Comparison of ENCODE assay signal across 25 cellular contexts in the genomic region with DNA sequence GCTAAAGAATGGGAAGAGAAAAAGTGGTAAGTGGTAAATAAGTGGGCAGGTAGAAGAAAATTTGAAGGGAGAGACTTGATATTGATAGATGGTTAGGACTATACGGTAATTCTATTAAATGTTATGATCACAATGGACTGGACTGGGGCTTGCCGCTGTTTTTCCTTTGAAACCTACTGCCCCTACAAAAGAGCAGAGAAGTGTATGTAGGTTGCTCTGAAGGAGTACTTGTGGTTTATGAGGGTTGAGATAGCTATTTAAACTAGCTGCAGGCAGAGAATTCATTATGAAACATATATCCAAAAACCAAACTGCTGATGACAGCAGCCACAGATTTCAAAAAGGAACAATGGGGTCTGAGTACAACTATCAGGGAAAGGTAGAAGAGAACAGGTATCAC. TPM values are rescaled to one million over a fixed set of nuclear protein-coding genes. Genes with fewer than 3 reads are reported as not detected.
DNase-seq lines count a peak whose midpoint lies in the region; ATAC-seq and TF ChIP-seq lines count a peak whose summit lies in the region.
"Had no signal": no experiment of that assay in that cellular context is flagged by ENCODE, and none has a peak within 500 bp of the region (broad histone marks: within the 10 kb centered on the region; RNA-seq: fewer than 3 reads in every experiment).

No MANE protein-coding gene starts in this region.

- H3K9me3 Mint-ChIP-seq in activated T-cell treated with anti-CD3 and anti-CD28 coated beads, Interleukin-2, amount 50 U/mL, for 24 hours: no peaks in the 10 kb centered on the region
- H3K9me3 Mint-ChIP-seq in activated T-cell treated with anti-CD3 and anti-CD28 coated beads, Interleukin-2, amount 50 U/mL, for 4 hours: no peaks in the 10 kb centered on the region
- no peaks in the 10 kb centered on the region for H3K9me3 Mint-ChIP-seq in naive thymus-derived CD8-positive, alpha-beta T cell
- H3K9me3 Mint-ChIP-seq: activated naive CD4-positive, alpha-beta T cell treated with anti-CD3 and anti-CD28 coated beads, Interleukin-2, amount 10 ng/mL, durations not matched to agents 7 days and 5 days; IgD-negative memory B cell; nephron progenitor cell; stimulated activated naive B cell treated with anti-CD40 and anti-IgM and Interleukin-4, amounts not matched to agents 10 μg/mL and 1 μg/mL and 100 μg/mL, for 72 hours had no signal

- peaks cover 13% of the 10 kb centered on the region for H3K4me1 ChIP-seq in PC-9 (replicated peaks; ENCODE audit: insufficient read depth)

- H3K9me2 ChIP-seq in PC-9 (ENCODE audit: insufficient read depth): no peaks in the 10 kb centered on the region

- H3K36me3 Mint-ChIP-seq in activated T-cell treated with anti-CD3 and anti-CD28 coated beads, Interleukin-2, amount 50 U/mL, for 24 hours (ENCODE audit: low read depth): peaks cover 75% of the 10 kb centered on the region
- H3K36me3 Mint-ChIP-seq in activated T-cell treated with anti-CD3 and anti-CD28 coated beads, Interleukin-2, amount 50 U/mL, for 4 hours (ENCODE audit: insufficient read depth): peaks cover 34% of the 10 kb centered on the region
- H3K36me3 Mint-ChIP-seq in naive thymus-derived CD8-positive, alpha-beta T cell: peaks cover 0 to 63% (median 2%) of the 10 kb centered on the region in 3 donors

- intact Hi-C loops in PC-9 (cut with micrococcal nuclease; ENCODE audit: unreplicated experiment): no loop called here

- no peak for DNase-seq in activated T-cell treated with anti-CD3 and anti-CD28 coated beads, Interleukin-2, amount 50 U/mL, for 24 hours
- DNase-seq in activated T-cell treated with anti-CD3 and anti-CD28 coated beads, Interleukin-2, amount 50 U/mL, for 4 hours: no peak
- DNase-seq in DMS79 treated with DMSO at 0.1 percent for 48 hours (lab: John Stamatoyannopoulos, UW) (peak; percentile 46), PC-9 (no peak), NCI-H1436 treated with DMSO at 0.1 percent for 48 hours (lab: John Stamatoyannopoulos, UW) (no peak)
- no peak for DNase-seq in naive thymus-derived CD8-positive, alpha-beta T cell
- no peak for DNase-seq in stimulated activated CD4-positive, alpha-beta T cell treated with anti-CD3 and anti-CD28 coated beads, Interleukin-1b, Interleukin-23, amount 100 ng/mL, for 48 hours
- DNase-seq: activated CD4-positive, alpha-beta T cell treated with anti-CD3 and anti-CD28 coated beads for 1 hour; activated naive CD4-positive, alpha-beta T cell treated with anti-CD3 and anti-CD28 coated beads, Interleukin-2, amount 10 ng/mL, durations not matched to agents 7 days and 5 days; activated T-cell treated with anti-CD3 and anti-CD28 coated beads, Interleukin-2, amount 50 U/mL, for 1 hour; aorta; effector CD8-positive, alpha-beta T cell; hypothalamus; mucosa of descending colon; NCI-H1092; NCI-H1694 treated with DMSO at 0.1 percent for 48 hours; NCI-H345; nephron progenitor cell; SHP77; stimulated activated naive B cell treated with anti-CD40 and anti-IgM and Interleukin-4, amounts not matched to agents 10 μg/mL and 1 μg/mL and 100 μg/mL, for 72 hours had no signal

- peaks cover 7% of the 10 kb centered on the region for H4K20me1 ChIP-seq in PC-9 (ENCODE audit: insufficient read depth)

- POLR2A ChIA-PET in PC-9 (lab: Charles Lee; ENCODE audit: unreplicated experiment): interaction anchor here (0.7 kb wide), 1 partner anchor 104 kb away, joined by 9 read pairs; no protein-coding TSS in a partner anchor
- POLR2A ChIA-PET in naive thymus-derived CD8-positive, alpha-beta T cell (lab: Charles Lee): interaction anchor here (0.6 kb wide), 2 partner anchors 250 to 1218 kb away, joined by 3 to 5 read pairs; no protein-coding TSS in a partner anchor

- no peak for ATAC-seq in activated T-cell treated with anti-CD3 and anti-CD28 coated beads, Interleukin-2, amount 50 U/mL, for 4 hours
- no peak for ATAC-seq in naive thymus-derived CD8-positive, alpha-beta T cell
- ATAC-seq: mucosa of descending colon; Panc1; stimulated activated naive B cell treated with anti-CD40 and anti-IgM and Interleukin-4, amounts not matched to agents 10 μg/mL and 1 μg/mL and 100 μg/mL, for 72 hours had no signal

- H2AFZ ChIP-seq in PC-9: no peak overlapping the region

- no TSS peak for BruUV-seq in PC-9 (replicated peaks; lab: Mats Ljungman, UMichigan)

- H3K27ac Mint-ChIP-seq in activated T-cell treated with anti-CD3 and anti-CD28 coated beads, Interleukin-2, amount 50 U/mL, for 24 hours: peak overlapping the region; percentile 27
- H3K27ac Mint-ChIP-seq in naive thymus-derived CD8-positive, alpha-beta T cell: peak overlapping the region in 6 of 10 donors; percentile 3 to 74 (median 41)
- H3K27ac Mint-ChIP-seq: activated naive CD4-positive, alpha-beta T cell treated with anti-CD3 and anti-CD28 coated beads, Interleukin-2, amount 10 ng/mL, durations not matched to agents 7 days and 5 days; B cell; IgD-negative memory B cell; nephron progenitor cell; stimulated activated naive B cell treated with anti-CD40 and anti-IgM and Interleukin-4, amounts not matched to agents 10 μg/mL and 1 μg/mL and 100 μg/mL, for 72 hours had no signal

- H3K4me3 Mint-ChIP-seq in activated T-cell treated with anti-CD3 and anti-CD28 coated beads, Interleukin-2, amount 50 U/mL, for 24 hours: no peak overlapping the region
- H3K4me3 Mint-ChIP-seq in activated T-cell treated with anti-CD3 and anti-CD28 coated beads, Interleukin-2, amount 50 U/mL, for 4 hours: no peak overlapping the region
- H3K4me3 Mint-ChIP-seq in naive thymus-derived CD8-positive, alpha-beta T cell: no peak overlapping the region
- H3K4me3 Mint-ChIP-seq: activated naive CD4-positive, alpha-beta T cell treated with anti-CD3 and anti-CD28 coated beads, Interleukin-2, amount 10 ng/mL, durations not matched to agents 7 days and 5 days; B cell; IgD-negative memory B cell; nephron progenitor cell; stimulated activated naive B cell treated with anti-CD40 and anti-IgM and Interleukin-4, amounts not matched to agents 10 μg/mL and 1 μg/mL and 100 μg/mL, for 72 hours had no signal

- 0 out of 2 replicates have a peak, but pooled peaks cover 5% of the 10 kb centered on the region for H3F3A ChIP-seq in PC-9 (ENCODE audit: insufficient read depth, low read depth)

- H3K4me3 ChIP-seq in PC-9: no peak overlapping the region
- H3K4me3 ChIP-seq: coronary artery, mucosa of descending colon had no signal

- H3K27me3 ChIP-seq in PC-9 (ENCODE audit: insufficient read depth, low read depth): no peaks in the 10 kb centered on the region

- no peaks in the 10 kb centered on the region for H3K79me2 ChIP-seq in PC-9 (ENCODE audit: low read depth)

- no peak for TF ChIP-seq CTCF in PC-9 (conservative IDR thresholded peaks at IDR 0.05)

- H3K27ac ChIP-seq in PC-9: 0 out of 2 replicates have a peak overlapping the region, but pooled peaks have one; percentile 30
- H3K27ac ChIP-seq: coronary artery had no signal

- H3K9me3 ChIP-seq in PC-9 (ENCODE audit: insufficient read depth, low read depth): no peaks in the 10 kb centered on the region
- H3K9me3 ChIP-seq: mucosa of descending colon had no signal

- peaks cover 25% of the 10 kb centered on the region for H3K4me1 Mint-ChIP-seq in activated T-cell treated with anti-CD3 and anti-CD28 coated beads, Interleukin-2, amount 50 U/mL, for 24 hours (ENCODE audit: low read depth)
- H3K4me1 Mint-ChIP-seq in activated T-cell treated with anti-CD3 and anti-CD28 coated beads, Interleukin-2, amount 50 U/mL, for 4 hours (ENCODE audit: low read depth): peaks cover 12% of the 10 kb centered on the region
- peaks cover 0 to 12% (median 10%) of the 10 kb centered on the region in 4 donors for H3K4me1 Mint-ChIP-seq in naive thymus-derived CD8-positive, alpha-beta T cell
- H3K4me1 Mint-ChIP-seq: activated naive CD4-positive, alpha-beta T cell treated with anti-CD3 and anti-CD28 coated beads, Interleukin-2, amount 10 ng/mL, durations not matched to agents 7 days and 5 days; B cell; IgD-negative memory B cell; nephron progenitor cell had no signal

- H3K4me2 ChIP-seq in PC-9: no peak overlapping the region

- H3K36me3 ChIP-seq in PC-9 (ENCODE audit: low read depth): no peaks in the 10 kb centered on the region; the same call in 1 of the 2 replicates

- CTCF ChIA-PET in PC-9 (lab: Charles Lee): interaction anchor here (1.8 kb wide), 1 partner anchor 255 kb away, joined by 19 read pairs; no protein-coding TSS in a partner anchor

- no peaks in the 10 kb centered on the region for H3K27me3 Mint-ChIP-seq in activated T-cell treated with anti-CD3 and anti-CD28 coated beads, Interleukin-2, amount 50 U/mL, for 24 hours
- H3K27me3 Mint-ChIP-seq in activated T-cell treated with anti-CD3 and anti-CD28 coated beads, Interleukin-2, amount 50 U/mL, for 4 hours (ENCODE audit: low read depth): no peaks in the 10 kb centered on the region
- H3K27me3 Mint-ChIP-seq in naive thymus-derived CD8-positive, alpha-beta T cell: no peaks in the 10 kb centered on the region
- H3K27me3 Mint-ChIP-seq: activated naive CD4-positive, alpha-beta T cell treated with anti-CD3 and anti-CD28 coated beads, Interleukin-2, amount 10 ng/mL, durations not matched to agents 7 days and 5 days; B cell; IgD-negative memory B cell; stimulated activated naive B cell treated with anti-CD40 and anti-IgM and Interleukin-4, amounts not matched to agents 10 μg/mL and 1 μg/mL and 100 μg/mL, for 72 hours had no signal

RNA-seq across cellular contexts. Expression of a gene that starts 16.8 kb away (rescaled TPM):
- under 1 TPM in 2 of 3 donors, not detected in 1; 0.19 to 0.61 TPM for total RNA-seq in activated T-cell treated with anti-CD3 and anti-CD28 coated beads, Interleukin-2, amount 50 U/mL, for 4 hours
- not detected in 2 replicates for total RNA-seq in PC-9 (2021)
- under 1 TPM; 0.52 to 0.86 TPM for total RNA-seq in naive thymus-derived CD8-positive, alpha-beta T cell
- under 1 TPM in 2 of 3 donors, not detected in 1; 0.21 to 0.23 TPM for polyA plus RNA-seq in naive thymus-derived CD8-positive, alpha-beta T cell
- total RNA-seq: lung microvascular endothelial cell had no signal
- polyA plus RNA-seq: IgD-negative memory B cell had no signal
